ENCODE assay signal across 20 cellular contexts in the genomic region with DNA sequence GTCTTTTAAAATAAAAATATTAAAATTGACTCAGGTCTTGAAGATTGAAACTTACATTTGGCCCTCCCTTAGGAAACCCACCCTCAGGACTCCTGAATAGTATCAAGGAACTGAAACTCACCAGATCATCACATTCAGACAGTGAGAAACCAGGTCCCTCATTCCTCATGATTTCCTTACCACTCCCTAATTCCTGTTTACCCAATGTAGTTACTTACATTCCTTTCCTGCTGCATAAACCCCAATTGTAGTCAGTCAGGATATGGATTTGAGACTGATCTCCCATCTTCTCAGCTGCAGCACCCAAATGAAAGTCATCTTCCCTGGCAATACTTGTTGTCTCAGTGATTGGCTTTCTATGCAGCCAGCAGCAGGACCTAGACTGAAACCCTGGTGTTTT. TPM values are rescaled to one million over a fixed set of nuclear protein-coding genes. Genes with fewer than 3 reads are reported as not detected.
DNase-seq lines count a peak whose midpoint lies in the region; ATAC-seq and TF ChIP-seq lines count a peak whose summit lies in the region.
"Had no signal": no experiment of that assay in that cellular context is flagged by ENCODE, and none has a peak within 500 bp of the region (broad histone marks: within the 10 kb centered on the region; RNA-seq: fewer than 3 reads in every experiment).

No MANE protein-coding gene starts in this region.

- no peaks in the 10 kb centered on the region for H3K4me1 Mint-ChIP-seq in type B pancreatic cell (ENCODE audit: unreplicated experiment)
- H3K4me1 Mint-ChIP-seq: CD14-positive monocyte; CD4-positive, alpha-beta memory T cell had no signal

- peak; percentile 33 for ATAC-seq in left lung
- no peak for ATAC-seq in HG03159 (IDR thresholded peaks at IDR 0.05; ENCODE audit: unreplicated experiment)
- ATAC-seq in HG02852 (IDR thresholded peaks at IDR 0.05; ENCODE audit: unreplicated experiment): no peak
- ATAC-seq: HCT116 had no signal

- H3K4me1 ChIP-seq in left lung: no peaks in the 10 kb centered on the region
- H3K4me1 ChIP-seq: BLaER1 had no signal

- TF ChIP-seq CTCF in epithelial cell of esophagus (IDR thresholded peaks at IDR 0.05; ENCODE audit: insufficient read depth, low read depth, low read length, missing control alignments) (no peak), left lung (IDR thresholded peaks at IDR 0.05) (no peak), type B pancreatic cell (conservative IDR thresholded peaks at IDR 0.05) (no peak)

- peaks cover 19% of the 10 kb centered on the region for H3K9me3 Mint-ChIP-seq in type B pancreatic cell

- H3K9me3 ChIP-seq in left lung: peaks cover 0 to 8% of the 10 kb centered on the region in 2 donors
- H3K9me3 ChIP-seq: BLaER1 had no signal

- peak overlapping the region; percentile 57 for H3K27ac Mint-ChIP-seq in type B pancreatic cell
- H3K27ac Mint-ChIP-seq: CD14-positive monocyte; CD4-positive, alpha-beta memory T cell had no signal

- no peak overlapping the region for H3K27ac ChIP-seq in left lung
- H3K27ac ChIP-seq: BLaER1 had no signal

- H3K27me3 Mint-ChIP-seq in type B pancreatic cell: no peaks in the 10 kb centered on the region

- H3K4me3 Mint-ChIP-seq in type B pancreatic cell: no peak overlapping the region
- H3K4me3 Mint-ChIP-seq: CD14-positive monocyte; CD4-positive, alpha-beta memory T cell had no signal

- no peaks in the 10 kb centered on the region for H3K27me3 ChIP-seq in left lung
- H3K27me3 ChIP-seq: BLaER1 had no signal

- no peaks in the 10 kb centered on the region for H3K36me3 ChIP-seq in left lung
- H3K36me3 ChIP-seq: BLaER1 had no signal

- intact Hi-C loops in left lung (cut with DNase I): no loop called here

- H3K4me3 ChIP-seq in epithelial cell of esophagus (ENCODE audit: low read length) (no peak overlapping the region), left lung (no peak overlapping the region)
- H3K4me3 ChIP-seq: BLaER1 had no signal

- H3K36me3 Mint-ChIP-seq in type B pancreatic cell: peaks cover 3% of the 10 kb centered on the region
- H3K36me3 Mint-ChIP-seq: CD14-positive monocyte; CD4-positive, alpha-beta memory T cell had no signal

- DNase-seq in HT1080 (ENCODE audit: low read depth) (peak; percentile 15), epithelial cell of esophagus (ENCODE audit: low read depth) (peak; percentile 65), left lung (no peak), type B pancreatic cell (ENCODE audit: extremely low spot score, unreplicated experiment) (no peak), DMS53 treated with DMSO at 0.1 percent for 48 hours (lab: John Stamatoyannopoulos, UW; ENCODE audit: unreplicated experiment) (no peak), NCI-H187 treated with DMSO at 0.1 percent for 48 hours (lab: John Stamatoyannopoulos, UW) (no peak)
- DNase-seq: 8988T; CD4-positive, alpha-beta memory T cell; DMS153; DND-41; EL; GOT3; H7 had no signal

RNA-seq across cellular contexts. Expression of a gene that starts 8.6 kb away (rescaled TPM):
- total RNA-seq in HT1080 (2014; rRNA removed; shearing (Covaris generic)): not detected in 2 replicates
- polyA plus RNA-seq in HT1080 (2015; cell fraction: cytosol; rRNA removed): 0.03 TPM in 1 of 2 replicates, not detected in the other
- 0.29 TPM in 1 of 2 replicates, not detected in the other for polyA plus RNA-seq in HT1080 (2015; cell fraction: nucleus; rRNA removed)
- total RNA-seq in left lung: 100 to 1,000 TPM in 1 of 2 donors, 10 to 100 TPM in 1; 74.1 to 262 TPM
- 10.2 and 11.4 TPM in 2 replicates for total RNA-seq in type B pancreatic cell (ENCODE audit: low replicate concordance)
- total RNA-seq: A673, G401 had no signal

RNA-seq across cellular contexts. Expression of a gene that starts 46.9 kb away (rescaled TPM):
- 77.0 and 89.7 TPM in 2 replicates for total RNA-seq in HT1080 (2014; rRNA removed; shearing (Covaris generic))
- 46.9 and 65.8 TPM in 2 replicates for polyA plus RNA-seq in HT1080 (2015; cell fraction: cytosol; rRNA removed)
- polyA plus RNA-seq in HT1080 (2015; cell fraction: nucleus; rRNA removed): 76.4 and 92.0 TPM in 2 replicates
- total RNA-seq in left lung (10 to 100 TPM; 45.3 to 48.3 TPM), type B pancreatic cell (ENCODE audit: low replicate concordance) (56.5 and 57.7 TPM in 2 replicates)

Comparison
In these comparisons a context has a peak if more than half of its experiments do, and no peak if none do; other contexts are left out.
1. DNase-seq: peak in HT1080 (single experiment) and epithelial cell of esophagus (single experiment); none in left lung (0 of 2), type B pancreatic cell (single experiment), DMS53 treated with DMSO at 0.1 percent for 48 hours (single experiment) and NCI-H187 treated with DMSO at 0.1 percent for 48 hours (single experiment).